In genomic region chr1:160416369-160416768, GRCh38 we compare ENCODE assay signal across 8 cellular contexts. TPM values are rescaled to one million over a fixed set of nuclear protein-coding genes. Genes with fewer than 3 reads are reported as not detected.
DNase-seq lines count a peak whose midpoint lies in the region; ATAC-seq and TF ChIP-seq lines count a peak whose summit lies in the region.

No MANE protein-coding gene starts in this region.

- H3K79me2 ChIP-seq in DND-41 (ENCODE audit: insufficient read depth, low read length) = no peaks in the 10 kb centered on the region

- TF ChIP-seq CTCF in DND-41 (IDR thresholded peaks at IDR 0.05; ENCODE audit: borderline replicate concordance, extremely low read depth, low read length, poor library complexity, severe bottlenecking) (peak; percentile 57), VCaP (conservative IDR thresholded peaks at IDR 0.05) (peak; percentile 64), right lobe of liver (IDR thresholded peaks at IDR 0.05) (peak; percentile 7 to 19 (median 15)), ascending aorta (IDR thresholded peaks at IDR 0.05) (no peak)

- ATAC-seq in DND-41 (ENCODE audit: insufficient read depth, low read depth) (peak; percentile 58; the same call in 2 of the 3 replicates), right lobe of liver (peak; percentile 43 to 65 (median 58)), GM21619 (IDR thresholded peaks at IDR 0.05; ENCODE audit: unreplicated experiment) (no peak)

- TF ChIP-seq POLR2A in right lobe of liver (IDR thresholded peaks at IDR 0.05) = no peak

- no peak for DNase-seq in DND-41
- DNase-seq in HT1080 (ENCODE audit: low read depth) = peak; percentile 65
- DNase-seq in right lobe of liver = no peak
- no peak for DNase-seq in ascending aorta (ENCODE audit: low spot score in 2 of 2)
- no peak for DNase-seq in activated CD4-positive, CD25-positive, alpha-beta regulatory T cell (lab: John Stamatoyannopoulos, UW)
- no peak for DNase-seq in NOMO-1 (lab: John Stamatoyannopoulos, UW; ENCODE audit: unreplicated experiment in 2 of 2)

- H3K4me3 ChIP-seq in DND-41 (ENCODE audit: low read depth in 1 of 2, low read length in 2 of 2) (no peak overlapping the region), right lobe of liver (no peak overlapping the region), ascending aorta (no peak overlapping the region)

- no peaks in the 10 kb centered on the region for H4K20me1 ChIP-seq in DND-41 (ENCODE audit: insufficient read depth, low read length)

- no peaks in the 10 kb centered on the region for H3K27me3 ChIP-seq in DND-41 (ENCODE audit: insufficient read depth, low read length, poor library complexity)
- no peaks in the 10 kb centered on the region for H3K27me3 ChIP-seq in right lobe of liver
- H3K27me3 ChIP-seq in ascending aorta = no peaks in the 10 kb centered on the region

- no peak overlapping the region for H3K4me2 ChIP-seq in DND-41 (ENCODE audit: insufficient read depth, low read length)

- no peak overlapping the region for H3K27ac ChIP-seq in DND-41 (ENCODE audit: low read length)
- H3K27ac ChIP-seq in VCaP = no peak overlapping the region
- H3K27ac ChIP-seq in right lobe of liver = no peak overlapping the region
- H3K27ac ChIP-seq in ascending aorta = no peak overlapping the region

- peaks cover 17% of the 10 kb centered on the region for H3K36me3 ChIP-seq in DND-41 (ENCODE audit: insufficient read depth, low read length)
- H3K36me3 ChIP-seq in right lobe of liver = no peaks in the 10 kb centered on the region
- no peaks in the 10 kb centered on the region for H3K36me3 ChIP-seq in ascending aorta

- intact Hi-C loops in right lobe of liver (cut with DNase I) (no loop called here), ascending aorta (cut with DNase I) (no loop called here)

- no peaks in the 10 kb centered on the region for H3K4me1 ChIP-seq in DND-41 (ENCODE audit: insufficient read depth, low read length)
- H3K4me1 ChIP-seq in right lobe of liver = no peaks in the 10 kb centered on the region
- no peaks in the 10 kb centered on the region for H3K4me1 ChIP-seq in ascending aorta

- no peak overlapping the region for H2AFZ ChIP-seq in DND-41 (ENCODE audit: low read depth, low read length)

- H3K9me3 ChIP-seq in DND-41 (ENCODE audit: insufficient read depth, low read length, severe bottlenecking) = no peaks in the 10 kb centered on the region
- no peaks in the 10 kb centered on the region for H3K9me3 ChIP-seq in right lobe of liver
- no peaks in the 10 kb centered on the region for H3K9me3 ChIP-seq in ascending aorta

- no peak overlapping the region for H3K9ac ChIP-seq in DND-41 (ENCODE audit: low read depth, low read length)

- WGBS in right lobe of liver (ENCODE audit: insufficient coverage, low coverage, low lambda C conversion rate, missing lambda C conversion rate) = 39% methylated on average over 2 of the region's 4 CpGs

RNA-seq across cellular contexts. Expression of gene VANGL2, which starts 16.0 kb away (rescaled TPM):
- total RNA-seq in HT1080 (2014; rRNA removed; shearing (Covaris generic)) = 2.1 and 2.5 TPM in 2 replicates
- 1.8 and 2.7 TPM in 2 replicates for polyA plus RNA-seq in HT1080 (2015; cell fraction: cytosol; rRNA removed)
- polyA plus RNA-seq in HT1080 (2015; cell fraction: nucleus; rRNA removed) = 5.0 TPM in 2 replicates
- total RNA-seq in right lobe of liver (under 1 TPM; 0.06 to 0.22 (median 0.12) TPM), ascending aorta (0.96 TPM)

RNA-seq across cellular contexts. Expression of gene NHLH1, which starts 49.5 kb away (rescaled TPM):
- 0.18 TPM in 1 of 2 replicates, not detected in the other for total RNA-seq in HT1080 (2014; rRNA removed; shearing (Covaris generic))
- polyA plus RNA-seq in HT1080 (2015; cell fraction: cytosol; rRNA removed) = 0.05 and 0.13 TPM in 2 replicates
- 0.48 and 0.49 TPM in 2 replicates for polyA plus RNA-seq in HT1080 (2015; cell fraction: nucleus; rRNA removed)
- total RNA-seq in right lobe of liver = under 1 TPM in 2 of 6 experiments, not detected in 4; 0.07 to 0.12 TPM
- not detected for total RNA-seq in ascending aorta

Comparison
In these comparisons a context has a peak if more than half of its experiments do, and no peak if none do; other contexts are left out.
1. CTCF ChIP-seq: peak in DND-41 (single experiment), VCaP (single experiment) and right lobe of liver (4 of 4); none in ascending aorta (0 of 3).